In genomic region chr11:76320929-76321328, GRCh38 we compare ENCODE assay signal across 21 cellular contexts.
"Had no signal": no experiment of that assay in that cellular context is flagged by ENCODE, and none has a peak within 500 bp of the region (broad histone marks: within the 10 kb centered on the region; RNA-seq: fewer than 3 reads in every experiment).

No MANE protein-coding gene starts in this region.

- ATAC-seq: esophagus mucosa; left lobe of liver; natural killer cell; psoas muscle; sciatic nerve; stimulated activated memory B cell treated with anti-CD40 and anti-IgM and Interleukin-4, amounts not matched to agents 10 μg/mL and 1 μg/mL and 100 μg/mL, for 72 hours had no signal

- H3K4me3 Mint-ChIP-seq: natural killer cell; stimulated activated memory B cell treated with anti-CD40 and anti-IgM and Interleukin-4, amounts not matched to agents 10 μg/mL and 1 μg/mL and 100 μg/mL, for 72 hours; stimulated activated naive CD8-positive, alpha-beta T cell treated with anti-CD3 and anti-CD28 coated beads, Interleukin-15, Interleukin-2, amounts not matched to agents 100 ng/mL and 50 ng/mL, for 24 hours had no signal

- H3K4me1 Mint-ChIP-seq: natural killer cell; stimulated activated memory B cell treated with anti-CD40 and anti-IgM and Interleukin-4, amounts not matched to agents 10 μg/mL and 1 μg/mL and 100 μg/mL, for 72 hours had no signal

- H3K4me3 ChIP-seq: mucosa of descending colon, psoas muscle, tibial artery had no signal

- H3K9me3 Mint-ChIP-seq: natural killer cell; stimulated activated memory B cell treated with anti-CD40 and anti-IgM and Interleukin-4, amounts not matched to agents 10 μg/mL and 1 μg/mL and 100 μg/mL, for 72 hours; stimulated activated naive CD8-positive, alpha-beta T cell treated with anti-CD3 and anti-CD28 coated beads, Interleukin-15, Interleukin-2, amounts not matched to agents 100 ng/mL and 50 ng/mL, for 24 hours had no signal

- H3K4me1 ChIP-seq: colonic mucosa, psoas muscle, upper lobe of right lung had no signal

- DNase-seq: colonic mucosa; dermis blood vessel endothelial cell; mammary epithelial cell; mucosa of descending colon; natural killer cell; psoas muscle; retina; stimulated activated CD4-positive, alpha-beta T cell treated with anti-CD3 and anti-CD28 coated beads, Interleukin-15, amount 100 ng/mL, for 24 hours; stimulated activated CD4-positive, alpha-beta T cell treated with anti-CD3 and anti-CD28 coated beads, Interleukin-1b, Interleukin-23, amount 100 ng/mL, for 48 hours; stimulated activated CD4-positive, alpha-beta T cell treated with anti-CD3 and anti-CD28 coated beads, Interleukin-4, amount 100 ng/mL, for 24 hours; tibial artery; upper lobe of right lung had no signal

- H3K9me3 ChIP-seq: colonic mucosa, mucosa of descending colon, neutrophil, psoas muscle, spleen, tibial artery, upper lobe of right lung, vagina had no signal

- H3K27ac ChIP-seq: colonic mucosa, neutrophil, psoas muscle, spleen, tibial artery, upper lobe of right lung, vagina had no signal

- H3K36me3 ChIP-seq: colonic mucosa, neutrophil, spleen, tibial artery, upper lobe of right lung, vagina had no signal

- H3K36me3 Mint-ChIP-seq: natural killer cell; stimulated activated memory B cell treated with anti-CD40 and anti-IgM and Interleukin-4, amounts not matched to agents 10 μg/mL and 1 μg/mL and 100 μg/mL, for 72 hours had no signal

- FAIRE-seq: frontal cortex had no signal

- H3K27ac Mint-ChIP-seq: natural killer cell; stimulated activated memory B cell treated with anti-CD40 and anti-IgM and Interleukin-4, amounts not matched to agents 10 μg/mL and 1 μg/mL and 100 μg/mL, for 72 hours; stimulated activated naive CD8-positive, alpha-beta T cell treated with anti-CD3 and anti-CD28 coated beads, Interleukin-15, Interleukin-2, amounts not matched to agents 100 ng/mL and 50 ng/mL, for 24 hours had no signal

- H3K27me3 ChIP-seq: vagina had no signal
